8 cellular contexts compared by ENCODE assay signal in the genomic region with DNA sequence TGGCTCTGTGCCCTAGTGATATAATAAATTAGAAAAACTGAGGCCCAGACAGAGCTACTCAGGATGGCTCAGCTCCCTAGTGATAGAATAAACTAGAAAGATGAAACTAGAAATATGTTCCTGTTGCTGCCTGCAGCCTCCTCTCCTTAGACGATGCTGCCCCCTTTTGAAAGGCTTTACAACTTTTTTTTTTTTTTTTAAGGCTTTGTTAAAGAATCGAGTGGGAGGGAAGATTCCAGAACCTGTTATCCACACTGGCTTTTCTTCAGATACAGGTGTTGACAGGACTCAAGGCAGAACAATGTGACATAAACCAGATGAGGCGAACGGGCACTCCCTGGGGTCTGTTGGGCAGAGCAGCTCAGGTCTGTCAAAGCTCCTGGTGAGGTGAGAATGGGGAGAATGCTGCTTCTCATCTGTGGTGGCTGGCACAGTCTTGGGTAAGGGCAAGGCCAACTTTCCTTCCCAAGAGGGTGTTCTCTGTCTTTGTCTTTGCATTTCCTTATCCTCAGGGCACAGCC.
DNase-seq lines count a peak whose midpoint lies in the region; ATAC-seq, FAIRE-seq and TF ChIP-seq lines count a peak whose summit lies in the region.

No MANE protein-coding gene starts in this region.

- H3K36me3 ChIP-seq in bronchial epithelial cell (ENCODE audit: control insufficient read depth, insufficient read depth, low read length) = no peaks in the 10 kb centered on the region
- H3K36me3 ChIP-seq in left lung = no peaks in the 10 kb centered on the region

- no peak overlapping the region for H3K27ac ChIP-seq in left lung

- peak; percentile 73 for ATAC-seq in left lung
- ATAC-seq in HG02798 (IDR thresholded peaks at IDR 0.05; ENCODE audit: poor library complexity, unreplicated experiment) = no peak
- ATAC-seq in HG02981 (IDR thresholded peaks at IDR 0.05; ENCODE audit: unreplicated experiment) = no peak

- intact Hi-C loops in left lung (cut with DNase I) = loop anchor here in 1 of 2 donors (10.0 kb wide), 1 partner anchor 677 kb away; no protein-coding TSS in a partner anchor

- DNase-seq in NCI-H1436 (lab: John Stamatoyannopoulos, UW) = peak; percentile 12
- no peak for DNase-seq in NCI-H1436 treated with DMSO at 0.1 percent for 48 hours (lab: John Stamatoyannopoulos, UW)
- DNase-seq in NCI-H1694 treated with DMSO at 0.1 percent for 48 hours (lab: John Stamatoyannopoulos, UW) = peak; percentile 74
- peak; percentile 50 for DNase-seq in bronchial epithelial cell (ENCODE audit: low read depth)
- DNase-seq in left lung = no peak
- no peak for DNase-seq in NCI-H128 (lab: John Stamatoyannopoulos, UW; ENCODE audit: unreplicated experiment)

- peak; percentile 59 for TF ChIP-seq CTCF in bronchial epithelial cell (IDR thresholded peaks at IDR 0.05; ENCODE audit: insufficient read depth, low read length, severe bottlenecking)
- TF ChIP-seq CTCF in left lung (IDR thresholded peaks at IDR 0.05) = peak in 1 of 2 donors; percentile 38

- FAIRE-seq in bronchial epithelial cell (lab: Jason Lieb, UNC) = no peak

- H3K27me3 ChIP-seq in bronchial epithelial cell (ENCODE audit: control insufficient read depth, insufficient read depth, low read length) = no peaks in the 10 kb centered on the region
- no peaks in the 10 kb centered on the region for H3K27me3 ChIP-seq in left lung

- H3K4me1 ChIP-seq in left lung = no peaks in the 10 kb centered on the region

- H3K4me3 ChIP-seq in bronchial epithelial cell (ENCODE audit: low read depth, low read length) (no peak overlapping the region), left lung (no peak overlapping the region)

- H3K9me3 ChIP-seq in left lung = peaks cover 0 to 2% of the 10 kb centered on the region in 2 donors

Comparison
In these comparisons a context has a peak if more than half of its experiments do, and no peak if none do; other contexts are left out.
1. DNase-seq: peak in NCI-H1436 (single experiment), NCI-H1694 treated with DMSO at 0.1 percent for 48 hours (single experiment) and bronchial epithelial cell (single experiment); none in NCI-H1436 treated with DMSO at 0.1 percent for 48 hours (single experiment), left lung (0 of 2) and NCI-H128 (single experiment).